In genomic region chr20:17956099-17956685, GRCh38 we compare ENCODE assay signal across 12 cellular contexts. TPM values are rescaled to one million over a fixed set of nuclear protein-coding genes. Genes with fewer than 3 reads are reported as not detected.
DNase-seq lines count a peak whose midpoint lies in the region; ATAC-seq and TF ChIP-seq lines count a peak whose summit lies in the region.
"Had no signal": no experiment of that assay in that cellular context is flagged by ENCODE, and none has a peak within 500 bp of the region (broad histone marks: within the 10 kb centered on the region; RNA-seq: fewer than 3 reads in every experiment).

No MANE protein-coding gene starts in this region.

- TF ChIP-seq CTCF in thyroid gland (IDR thresholded peaks at IDR 0.05), result no peak

- H3K4me1 Mint-ChIP-seq in activated naive CD4-positive, alpha-beta T cell treated with anti-CD3 and anti-CD28 coated beads for 36 hours (ENCODE audit: low read depth), result peaks cover 41% of the 10 kb centered on the region
- H3K4me1 Mint-ChIP-seq in T-helper 17 cell, result peaks cover 36% of the 10 kb centered on the region

- H3K4me3 Mint-ChIP-seq in activated naive CD4-positive, alpha-beta T cell treated with anti-CD3 and anti-CD28 coated beads for 36 hours, result no peak overlapping the region
- no peak overlapping the region for H3K4me3 Mint-ChIP-seq in T-helper 17 cell

- no peak for DNase-seq in activated naive CD4-positive, alpha-beta T cell treated with anti-CD3 and anti-CD28 coated beads for 36 hours
- DNase-seq in activated naive CD4-positive, alpha-beta T cell (lab: John Stamatoyannopoulos, UW), result no peak
- DNase-seq in T-helper 17 cell, result no peak
- DNase-seq in kidney glomerular epithelial cell (lab: John Stamatoyannopoulos, UW), result peak; percentile 27
- DNase-seq in thyroid gland, result peak; percentile 67
- DNase-seq in iPS-NIHi7 (ENCODE audit: extremely low spot score), result no peak
- DNase-seq: activated CD4-positive, alpha-beta T cell treated with anti-CD3 and anti-CD28 coated beads, Interleukin-2, amount 50 U/mL, for 48 hours; esophagus squamous epithelium; NCI-H146 had no signal

- CTCF ChIA-PET in activated naive CD4-positive, alpha-beta T cell treated with anti-CD3 and anti-CD28 coated beads for 36 hours (lab: Charles Lee), result interaction anchor here (0.9 to 1.1 kb wide), 3 partner anchors 8 to 40 kb away, joined by 3 to 4 read pairs (median 3); no protein-coding TSS in a partner anchor

- H3K4me3 ChIP-seq in thyroid gland (replicated peaks in 1 of 3), result no peak overlapping the region
- H3K4me3 ChIP-seq: esophagus squamous epithelium had no signal

- no peaks in the 10 kb centered on the region for H3K27me3 ChIP-seq in thyroid gland
- H3K27me3 ChIP-seq: esophagus squamous epithelium had no signal

- TF ChIP-seq POLR2A in thyroid gland (IDR thresholded peaks at IDR 0.05), result no peak

- ATAC-seq in T-helper 17 cell (no peak), GM19397 (IDR thresholded peaks at IDR 0.05; ENCODE audit: unreplicated experiment) (no peak), GM18498 (IDR thresholded peaks at IDR 0.05; ENCODE audit: unreplicated experiment) (no peak)

- intact Hi-C loops in activated naive CD4-positive, alpha-beta T cell treated with anti-CD3 and anti-CD28 coated beads for 36 hours (cut with micrococcal nuclease), result loop anchor here (5.0 kb wide), 1 partner anchor 36 kb away; no protein-coding TSS in a partner anchor
- intact Hi-C loops in thyroid gland (cut with DNase I), result no loop called here

- H3K36me3 Mint-ChIP-seq in activated naive CD4-positive, alpha-beta T cell treated with anti-CD3 and anti-CD28 coated beads for 36 hours (ENCODE audit: low read depth), result peaks cover 72% of the 10 kb centered on the region
- H3K36me3 Mint-ChIP-seq in T-helper 17 cell (ENCODE audit: low read depth), result peaks cover 3% of the 10 kb centered on the region

- peak overlapping the region; percentile 46 for H3K27ac Mint-ChIP-seq in activated naive CD4-positive, alpha-beta T cell treated with anti-CD3 and anti-CD28 coated beads for 36 hours
- H3K27ac Mint-ChIP-seq in T-helper 17 cell, result peak overlapping the region; percentile 80

- no peaks in the 10 kb centered on the region for H3K27me3 Mint-ChIP-seq in activated naive CD4-positive, alpha-beta T cell treated with anti-CD3 and anti-CD28 coated beads for 36 hours (ENCODE audit: low read depth)
- H3K27me3 Mint-ChIP-seq in T-helper 17 cell, result no peaks in the 10 kb centered on the region

- peaks cover 61 to 75% of the 10 kb centered on the region in 2 donors for H3K4me1 ChIP-seq in thyroid gland

- no peaks in the 10 kb centered on the region for H3K9me3 Mint-ChIP-seq in activated naive CD4-positive, alpha-beta T cell treated with anti-CD3 and anti-CD28 coated beads for 36 hours

- H3K36me3 ChIP-seq in thyroid gland, result peaks cover 19 to 28% of the 10 kb centered on the region in 2 donors

- H3K9me3 ChIP-seq in T-helper 17 cell (ENCODE audit: control insufficient read depth, low read length, poor library complexity, severe bottlenecking), result no peaks in the 10 kb centered on the region
- no peaks in the 10 kb centered on the region for H3K9me3 ChIP-seq in thyroid gland
- H3K9me3 ChIP-seq: esophagus squamous epithelium had no signal

- peak overlapping the region; percentile 87 to 99 (median 99) for H3K27ac ChIP-seq in thyroid gland
- H3K27ac ChIP-seq: parathyroid adenoma had no signal

- 21 to 28% methylated on average over 8 of the region's 8 CpGs for WGBS in thyroid gland, 2 donors

RNA-seq across cellular contexts. Expression of gene SNX5, which starts 12.4 kb away (rescaled TPM):
- 100 to 1,000 TPM; 228 to 237 TPM for total RNA-seq in activated naive CD4-positive, alpha-beta T cell treated with anti-CD3 and anti-CD28 coated beads for 36 hours
- total RNA-seq in T-helper 17 cell (10 to 100 TPM; 63.8 to 71.5 TPM), thyroid gland (100 to 1,000 TPM; 247 to 346 (median 270) TPM)

RNA-seq across cellular contexts. Expression of gene MGME1, which starts 12.6 kb away (rescaled TPM):
- 10 to 100 TPM; 28.7 to 30.6 TPM for total RNA-seq in activated naive CD4-positive, alpha-beta T cell treated with anti-CD3 and anti-CD28 coated beads for 36 hours
- total RNA-seq in T-helper 17 cell, result 10 to 100 TPM; 10.6 to 10.9 TPM
- 10 to 100 TPM; 14.6 to 24.2 (median 16.8) TPM for total RNA-seq in thyroid gland

Comparison
In these comparisons a context has a peak if more than half of its experiments do, and no peak if none do; other contexts are left out.
1. DNase-seq: peak in kidney glomerular epithelial cell (single experiment) and thyroid gland (2 of 2); none in activated naive CD4-positive, alpha-beta T cell treated with anti-CD3 and anti-CD28 coated beads for 36 hours (single experiment), activated naive CD4-positive, alpha-beta T cell (0 of 4), T-helper 17 cell (0 of 3) and iPS-NIHi7 (single experiment).